Comparison of ENCODE assay signal across 16 cellular contexts in the genomic region with DNA sequence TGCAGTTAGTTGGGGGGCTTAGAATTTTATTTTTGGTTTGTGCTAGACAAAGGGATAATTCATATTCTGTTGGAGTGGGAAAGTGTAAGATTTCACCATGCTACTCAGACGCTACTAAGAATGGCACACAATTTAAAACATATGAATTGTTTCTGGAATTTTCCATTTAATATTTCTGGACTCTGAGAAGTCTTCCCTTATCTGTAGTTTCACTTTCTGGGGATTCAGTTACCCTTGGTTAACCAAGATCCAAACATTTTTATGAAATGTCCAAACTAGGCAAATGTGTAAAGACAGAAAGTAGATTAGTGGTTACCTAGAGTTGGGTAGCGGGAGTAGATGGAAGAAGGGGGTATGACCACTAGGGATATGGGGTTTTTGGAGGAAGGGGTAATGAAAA.
"Had no signal": no experiment of that assay in that cellular context is flagged by ENCODE, and none has a peak within 500 bp of the region (broad histone marks: within the 10 kb centered on the region; RNA-seq: fewer than 3 reads in every experiment).

No MANE protein-coding gene starts in this region.

- H3K9me3 Mint-ChIP-seq: activated naive CD8-positive, alpha-beta T cell treated with anti-CD3 and anti-CD28 coated beads, Interleukin-2, amount 50 U/mL, for 24 hours; activated T-helper 1 cell treated with anti-CD3 and anti-CD28 coated beads, Interleukin-12 subunit alpha, Interleukin-12 subunit beta, Interleukin-2, Interleukin-4 antibody, amounts not matched to agents 30 ng/mL and 10 ng/mL and 1 ng/mL, durations not matched to agents 14 hours and 24 hours and 36 hours; central memory CD8-positive, alpha-beta T cell; natural killer cell treated with Interleukin-12 subunit alpha and Interleukin-12 subunit beta and Interleukin-15 and Interleukin-18, amount 100 ng/mL, for 72 hours had no signal

- ATAC-seq: activated naive CD8-positive, alpha-beta T cell treated with anti-CD3 and anti-CD28 coated beads, Interleukin-2, amount 50 U/mL, for 24 hours; esophagus mucosa; natural killer cell treated with Interleukin-12 subunit alpha and Interleukin-12 subunit beta and Interleukin-15 and Interleukin-18, amount 100 ng/mL, for 72 hours; upper lobe of right lung had no signal

- H3K27me3 Mint-ChIP-seq: activated CD4-positive, alpha-beta memory T cell treated with anti-CD3 and anti-CD28 coated beads, Interleukin-2, amount 10 ng/mL, durations not matched to agents 7 days and 5 days; activated naive CD8-positive, alpha-beta T cell treated with anti-CD3 and anti-CD28 coated beads, Interleukin-2, amount 50 U/mL, for 24 hours; central memory CD8-positive, alpha-beta T cell; natural killer cell treated with Interleukin-12 subunit alpha and Interleukin-12 subunit beta and Interleukin-15 and Interleukin-18, amount 100 ng/mL, for 72 hours; stimulated activated naive CD8-positive, alpha-beta T cell treated with anti-CD3 and anti-CD28 coated beads, Interleukin-15, Interleukin-2, amounts not matched to agents 100 ng/mL and 50 ng/mL, for 24 hours had no signal

- H3K27ac Mint-ChIP-seq: activated CD4-positive, alpha-beta memory T cell treated with anti-CD3 and anti-CD28 coated beads, Interleukin-2, amount 10 ng/mL, durations not matched to agents 7 days and 5 days; activated naive CD8-positive, alpha-beta T cell treated with anti-CD3 and anti-CD28 coated beads, Interleukin-2, amount 50 U/mL, for 24 hours; activated T-helper 1 cell treated with anti-CD3 and anti-CD28 coated beads, Interleukin-12 subunit alpha, Interleukin-12 subunit beta, Interleukin-2, Interleukin-4 antibody, amounts not matched to agents 30 ng/mL and 10 ng/mL and 1 ng/mL, durations not matched to agents 14 hours and 24 hours and 36 hours; natural killer cell treated with Interleukin-12 subunit alpha and Interleukin-12 subunit beta and Interleukin-15 and Interleukin-18, amount 100 ng/mL, for 72 hours; stimulated activated naive CD8-positive, alpha-beta T cell treated with anti-CD3 and anti-CD28 coated beads, Interleukin-15, Interleukin-2, amounts not matched to agents 100 ng/mL and 50 ng/mL, for 24 hours had no signal

- DNase-seq: activated CD4-positive, alpha-beta memory T cell treated with anti-CD3 and anti-CD28 coated beads, Interleukin-2, amount 10 ng/mL, durations not matched to agents 7 days and 5 days; activated CD4-positive, alpha-beta T cell treated with anti-CD3 and anti-CD28 coated beads for 1 hour; activated CD8-positive, alpha-beta memory T cell treated with anti-CD3 and anti-CD28 coated beads, Interleukin-2, amount 50 U/mL, for 48 hours; activated naive CD4-positive, alpha-beta T cell; activated naive CD8-positive, alpha-beta T cell treated with anti-CD3 and anti-CD28 coated beads, Interleukin-2, amount 50 U/mL, for 24 hours; dorsolateral prefrontal cortex; foreskin melanocyte; head of caudate nucleus; stimulated activated CD4-positive, alpha-beta T cell treated with anti-CD3 and anti-CD28 coated beads, Interleukin-4, amount 100 ng/mL, for 24 hours; testis; upper lobe of right lung had no signal

- H3K4me3 ChIP-seq: dorsolateral prefrontal cortex, testis, upper lobe of right lung had no signal

- H3K36me3 Mint-ChIP-seq: natural killer cell treated with Interleukin-12 subunit alpha and Interleukin-12 subunit beta and Interleukin-15 and Interleukin-18, amount 100 ng/mL, for 72 hours had no signal

- H3K4me3 Mint-ChIP-seq: activated CD4-positive, alpha-beta memory T cell treated with anti-CD3 and anti-CD28 coated beads, Interleukin-2, amount 10 ng/mL, durations not matched to agents 7 days and 5 days; activated naive CD8-positive, alpha-beta T cell treated with anti-CD3 and anti-CD28 coated beads, Interleukin-2, amount 50 U/mL, for 24 hours; activated T-helper 1 cell treated with anti-CD3 and anti-CD28 coated beads, Interleukin-12 subunit alpha, Interleukin-12 subunit beta, Interleukin-2, Interleukin-4 antibody, amounts not matched to agents 30 ng/mL and 10 ng/mL and 1 ng/mL, durations not matched to agents 14 hours and 24 hours and 36 hours; central memory CD8-positive, alpha-beta T cell; natural killer cell treated with Interleukin-12 subunit alpha and Interleukin-12 subunit beta and Interleukin-15 and Interleukin-18, amount 100 ng/mL, for 72 hours; stimulated activated naive CD8-positive, alpha-beta T cell treated with anti-CD3 and anti-CD28 coated beads, Interleukin-15, Interleukin-2, amounts not matched to agents 100 ng/mL and 50 ng/mL, for 24 hours had no signal
